Comparison of ENCODE assay signal across 34 cellular contexts in genomic region chr15:33019354-33019981, GRCh38.
"Had no signal": no experiment of that assay in that cellular context is flagged by ENCODE, and none has a peak within 500 bp of the region (broad histone marks: within the 10 kb centered on the region; RNA-seq: fewer than 3 reads in every experiment).

No MANE protein-coding gene starts in this region.

- H3K4me3 ChIP-seq: MG63 had no signal

- H3K36me3 ChIP-seq: MG63 had no signal

- H3K27me3 ChIP-seq: MG63 had no signal

- DNase-seq: Karpas-422, Kasumi-1, MG63, MM.1S, MV-4-11, NCI-H1048, NCI-H1092, NCI-H1092 treated with DMSO at 0.1 percent for 48 hours, NCI-H1105, NCI-H1105 treated with DMSO at 0.1 percent for 48 hours, NCI-H1417, NCI-H1417 treated with DMSO at 0.1 percent for 48 hours, NCI-H1436, NCI-H1436 treated with DMSO at 0.1 percent for 48 hours, NCI-H146, NCI-H1694 treated with DMSO at 0.1 percent for 48 hours, NCI-H187, NCI-H187 treated with DMSO at 0.1 percent for 48 hours, NCI-H1930, NCI-H2029, NCI-H2029 treated with DMSO at 0.1 percent for 48 hours, NCI-H2081, NCI-H2081 treated with DMSO at 0.1 percent for 48 hours, NCI-H2107, NCI-H2171, NCI-H2171 treated with DMSO at 0.1 percent for 48 hours, NCI-H2227 treated with DMSO at 0.1 percent for 48 hours, NCI-H226, NCI-H345, NCI-H446, NCI-H446 treated with DMSO at 0.1 percent for 48 hours, NCI-H510A, NCI-H510A treated with DMSO at 0.1 percent for 48 hours had no signal

- H3K9me3 ChIP-seq: MG63 had no signal

- H3K4me2 ChIP-seq: KMS-11 had no signal

- H3K27ac ChIP-seq: KMS-11 had no signal

- H3K9ac ChIP-seq: KMS-11 had no signal
